16 cellular contexts compared by ENCODE assay signal in the genomic region with DNA sequence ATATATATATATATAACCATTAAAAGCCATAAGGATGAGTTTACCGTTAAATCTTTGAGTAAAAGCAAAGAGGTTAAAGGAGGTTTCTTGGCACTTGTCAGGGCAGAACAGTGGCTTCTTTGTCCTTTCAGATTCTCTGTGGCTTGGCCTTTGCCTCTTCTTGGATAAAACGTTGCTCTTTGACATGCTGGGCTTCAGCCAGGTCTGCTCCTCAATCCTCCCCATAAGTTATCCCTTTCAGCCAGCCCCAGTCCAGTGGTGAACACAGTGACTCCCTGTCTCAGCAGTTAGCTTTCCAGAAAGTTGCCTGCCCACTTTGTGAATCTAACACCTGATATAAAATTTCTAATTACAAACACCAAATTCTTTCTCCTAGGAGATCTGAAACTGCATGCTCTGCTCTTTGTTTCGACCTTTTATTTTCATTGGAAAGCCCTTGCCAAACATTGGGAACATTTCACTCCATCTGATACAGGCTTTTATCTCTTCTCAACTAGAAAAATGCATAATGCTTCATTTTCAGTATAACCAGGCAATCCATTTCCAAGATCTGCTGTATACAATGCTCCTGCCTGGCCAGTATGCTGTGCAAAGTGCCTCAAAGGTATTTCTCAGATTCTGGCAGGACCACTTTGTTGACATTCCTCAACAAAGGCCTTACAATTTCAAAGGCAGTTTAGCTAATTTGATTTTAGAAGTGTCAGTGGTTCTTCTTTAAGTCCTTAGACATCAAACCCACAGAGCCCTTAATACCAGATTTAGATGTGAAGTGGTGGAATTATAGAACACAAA. TPM values are rescaled to one million over a fixed set of nuclear protein-coding genes. Genes with fewer than 3 reads are reported as not detected.
DNase-seq lines count a peak whose midpoint lies in the region; ATAC-seq, FAIRE-seq and TF ChIP-seq lines count a peak whose summit lies in the region.
"Had no signal": no experiment of that assay in that cellular context is flagged by ENCODE, and none has a peak within 500 bp of the region (broad histone marks: within the 10 kb centered on the region; RNA-seq: fewer than 3 reads in every experiment).

No MANE protein-coding gene starts in this region.

- FAIRE-seq in urothelium cell line (lab: Jason Lieb, UNC) = no peak

- H3K4me1 Mint-ChIP-seq in osteocyte (ENCODE audit: unreplicated experiment) = peaks cover 20% of the 10 kb centered on the region
- H3K4me1 Mint-ChIP-seq in activated T-cell treated with anti-CD3 and anti-CD28 coated beads, Interleukin-2, amount 50 U/mL, for 4 hours (ENCODE audit: low read depth) = peaks cover 5% of the 10 kb centered on the region

- H3K9me2 ChIP-seq in SK-N-SH = no peaks in the 10 kb centered on the region

- H3K4me3 ChIP-seq in SK-N-SH (ENCODE audit: low read depth in 2 of 2, low read length in 1 of 2) = no peak overlapping the region
- H3K4me3 ChIP-seq: transverse colon had no signal

- peak overlapping the region; percentile 59 for H3K4me2 ChIP-seq in SK-N-SH

- H3K27me3 Mint-ChIP-seq in osteocyte (ENCODE audit: unreplicated experiment) = peaks cover 5% of the 10 kb centered on the region
- peaks cover 1% of the 10 kb centered on the region for H3K27me3 Mint-ChIP-seq in activated T-cell treated with anti-CD3 and anti-CD28 coated beads, Interleukin-2, amount 50 U/mL, for 4 hours (ENCODE audit: low read depth)

- no peak overlapping the region for H3K9ac ChIP-seq in SK-N-SH

- H3F3A ChIP-seq in SK-N-SH (replicated peaks; ENCODE audit: insufficient read depth) = peaks cover 18% of the 10 kb centered on the region

- no peaks in the 10 kb centered on the region for H3K27me3 ChIP-seq in SK-N-SH (ENCODE audit: insufficient read depth)
- H3K27me3 ChIP-seq: transverse colon had no signal

- WGBS in SK-N-SH (ENCODE audit: low lambda C conversion rate) = 34% methylated on average over 3 of the region's 3 CpGs

- no peak for TF ChIP-seq CTCF in SK-N-SH (IDR thresholded peaks at IDR 0.05)
- no peak for TF ChIP-seq CTCF in osteocyte (IDR thresholded peaks at IDR 0.05)

- peak overlapping the region in 1 of 2 experiments; percentile 86; a peak in 2 of 4 replicates for H3K27ac ChIP-seq in SK-N-SH (ENCODE audit: low read depth in 2 of 2, low read length in 1 of 2)

- peak overlapping the region; percentile 19 for H3K27ac Mint-ChIP-seq in osteocyte (ENCODE audit: unreplicated experiment)

- DNase-seq in SK-N-SH (no peak), left cardiac atrium (peak; percentile 60), osteocyte (ENCODE audit: extremely low spot score, unreplicated experiment) (no peak), urothelium cell line (ENCODE audit: low spot score) (peak; percentile 22), GDM1 (lab: John Stamatoyannopoulos, UW) (no peak)
- DNase-seq in activated T-cell treated with anti-CD3 and anti-CD28 coated beads, Interleukin-2, amount 50 U/mL, for 4 hours = no peak
- DNase-seq: 8988T; amniotic stem cell; effector CD8-positive, alpha-beta T cell; mesenchymal stem cell; NCI-H510A; retina; SHP77; transverse colon had no signal

- no peaks in the 10 kb centered on the region for H3K36me3 Mint-ChIP-seq in osteocyte (ENCODE audit: unreplicated experiment)
- no peaks in the 10 kb centered on the region for H3K36me3 Mint-ChIP-seq in activated T-cell treated with anti-CD3 and anti-CD28 coated beads, Interleukin-2, amount 50 U/mL, for 4 hours (ENCODE audit: insufficient read depth)

- ATAC-seq in SK-N-SH treated with all-trans-retinoic acid at 6 μM for 48 hours = no peak
- ATAC-seq in left cardiac atrium = peak; percentile 83 to 87
- no peak for ATAC-seq in activated T-cell treated with anti-CD3 and anti-CD28 coated beads, Interleukin-2, amount 50 U/mL, for 4 hours
- ATAC-seq in HG02840 (IDR thresholded peaks at IDR 0.05; ENCODE audit: low FRiP score, unreplicated experiment) = no peak

- H3K9me3 ChIP-seq in SK-N-SH = no peaks in the 10 kb centered on the region
- H3K9me3 ChIP-seq: transverse colon had no signal

- TF ChIP-seq RAD21 in SK-N-SH (IDR thresholded peaks at IDR 0.05; ENCODE audit: low read length) = no peak

- CTCF ChIA-PET in SK-N-SH (lab: Yijun Ruan, JAX) = interaction anchor here (1.4 kb wide), 1 partner anchor 16 kb away, joined by 3 read pairs; no protein-coding TSS in a partner anchor

- POLR2A ChIA-PET in SK-N-SH (lab: Yijun Ruan, JAX) = no interaction called here

- no peak overlapping the region for H3K4me3 Mint-ChIP-seq in osteocyte (ENCODE audit: unreplicated experiment)
- H3K4me3 Mint-ChIP-seq in activated T-cell treated with anti-CD3 and anti-CD28 coated beads, Interleukin-2, amount 50 U/mL, for 4 hours = no peak overlapping the region

- TF ChIP-seq EP300 in SK-N-SH (IDR thresholded peaks at IDR 0.05; ENCODE audit: borderline replicate concordance in 1 of 2, low read depth in 1 of 2, low read length in 1 of 2) = no peak

- H2AFZ ChIP-seq in SK-N-SH (ENCODE audit: low read depth) = no peak overlapping the region

- no peaks in the 10 kb centered on the region for H3K4me1 ChIP-seq in SK-N-SH (ENCODE audit: control insufficient read depth in 1 of 2, insufficient read depth in 2 of 2, low read depth in 1 of 2, low read length in 1 of 2)

- H4K20me1 ChIP-seq in SK-N-SH (ENCODE audit: insufficient read depth) = no peaks in the 10 kb centered on the region

- no peaks in the 10 kb centered on the region for H3K79me2 ChIP-seq in SK-N-SH (ENCODE audit: insufficient read depth)

- intact Hi-C loops in left cardiac atrium (cut with DNase I) = loop anchor here in 1 of 2 donors (5.0 kb wide), 1 partner anchor 121 kb away; the partner anchor contains the start of gene ITM2B

- H3K9me3 Mint-ChIP-seq in osteocyte (ENCODE audit: unreplicated experiment) = no peaks in the 10 kb centered on the region
- no peaks in the 10 kb centered on the region for H3K9me3 Mint-ChIP-seq in activated T-cell treated with anti-CD3 and anti-CD28 coated beads, Interleukin-2, amount 50 U/mL, for 4 hours

- H3K36me3 ChIP-seq in SK-N-SH (replicated peaks in 1 of 2; ENCODE audit: control insufficient read depth in 1 of 2, insufficient read depth in 2 of 2, low read length in 1 of 2) = no peaks in the 10 kb centered on the region
- H3K36me3 ChIP-seq: transverse colon had no signal

TF ChIP-seq in SK-N-SH, 30 proteins besides CTCF, POLR2A, EP300 and RAD21 (continues in another document):
- TF ChIP-seq TEAD4 (IDR thresholded peaks at IDR 0.05; ENCODE audit: borderline replicate concordance, insufficient read depth) (no peak), GABPA (IDR thresholded peaks at IDR 0.05; ENCODE audit: low read depth) (no peak), RCOR1 (IDR thresholded peaks at IDR 0.05; ENCODE audit: low read length) (no peak), GATA2 (CRISPR knock-in tag; IDR thresholded peaks at IDR 0.05) (no peak), JUND (IDR thresholded peaks at IDR 0.05) (no peak), POLR2AphosphoS5 (IDR thresholded peaks at IDR 0.05; ENCODE audit: low read depth, low read length) (no peak), NRF1 (IDR thresholded peaks at IDR 0.05; ENCODE audit: low read depth, low read length) (no peak), MEF2A (IDR thresholded peaks at IDR 0.05; ENCODE audit: borderline replicate concordance, low read depth) (no peak)
- TF ChIP-seq, protein P1, sequence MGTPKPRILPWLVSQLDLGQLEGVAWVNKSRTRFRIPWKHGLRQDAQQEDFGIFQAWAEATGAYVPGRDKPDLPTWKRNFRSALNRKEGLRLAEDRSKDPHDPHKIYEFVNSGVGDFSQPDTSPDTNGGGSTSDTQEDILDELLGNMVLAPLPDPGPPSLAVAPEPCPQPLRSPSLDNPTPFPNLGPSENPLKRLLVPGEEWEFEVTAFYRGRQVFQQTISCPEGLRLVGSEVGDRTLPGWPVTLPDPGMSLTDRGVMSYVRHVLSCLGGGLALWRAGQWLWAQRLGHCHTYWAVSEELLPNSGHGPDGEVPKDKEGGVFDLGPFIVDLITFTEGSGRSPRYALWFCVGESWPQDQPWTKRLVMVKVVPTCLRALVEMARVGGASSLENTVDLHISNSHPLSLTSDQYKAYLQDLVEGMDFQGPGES (IDR thresholded peaks at IDR 0.05; ENCODE audit: low read depth, low read length) = no peak

TF ChIP-seq in SK-N-SH treated with all-trans-retinoic acid at 6 μM for 48 hours, 23 proteins besides CTCF, POLR2A, EP300 and RAD21:
- TF ChIP-seq, protein P2, sequence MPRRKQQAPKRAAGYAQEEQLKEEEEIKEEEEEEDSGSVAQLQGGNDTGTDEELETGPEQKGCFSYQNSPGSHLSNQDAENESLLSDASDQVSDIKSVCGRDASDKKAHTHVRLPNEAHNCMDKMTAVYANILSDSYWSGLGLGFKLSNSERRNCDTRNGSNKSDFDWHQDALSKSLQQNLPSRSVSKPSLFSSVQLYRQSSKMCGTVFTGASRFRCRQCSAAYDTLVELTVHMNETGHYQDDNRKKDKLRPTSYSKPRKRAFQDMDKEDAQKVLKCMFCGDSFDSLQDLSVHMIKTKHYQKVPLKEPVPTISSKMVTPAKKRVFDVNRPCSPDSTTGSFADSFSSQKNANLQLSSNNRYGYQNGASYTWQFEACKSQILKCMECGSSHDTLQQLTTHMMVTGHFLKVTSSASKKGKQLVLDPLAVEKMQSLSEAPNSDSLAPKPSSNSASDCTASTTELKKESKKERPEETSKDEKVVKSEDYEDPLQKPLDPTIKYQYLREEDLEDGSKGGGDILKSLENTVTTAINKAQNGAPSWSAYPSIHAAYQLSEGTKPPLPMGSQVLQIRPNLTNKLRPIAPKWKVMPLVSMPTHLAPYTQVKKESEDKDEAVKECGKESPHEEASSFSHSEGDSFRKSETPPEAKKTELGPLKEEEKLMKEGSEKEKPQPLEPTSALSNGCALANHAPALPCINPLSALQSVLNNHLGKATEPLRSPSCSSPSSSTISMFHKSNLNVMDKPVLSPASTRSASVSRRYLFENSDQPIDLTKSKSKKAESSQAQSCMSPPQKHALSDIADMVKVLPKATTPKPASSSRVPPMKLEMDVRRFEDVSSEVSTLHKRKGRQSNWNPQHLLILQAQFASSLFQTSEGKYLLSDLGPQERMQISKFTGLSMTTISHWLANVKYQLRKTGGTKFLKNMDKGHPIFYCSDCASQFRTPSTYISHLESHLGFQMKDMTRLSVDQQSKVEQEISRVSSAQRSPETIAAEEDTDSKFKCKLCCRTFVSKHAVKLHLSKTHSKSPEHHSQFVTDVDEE (CRISPR knock-in tag; IDR thresholded peaks at IDR 0.05) = no peak
- TF ChIP-seq ISL1 (CRISPR knock-in tag; IDR thresholded peaks at IDR 0.05) = no peak
- TF ChIP-seq ESRRG (CRISPR knock-in tag; IDR thresholded peaks at IDR 0.05) = no peak
- no peak for TF ChIP-seq ZNF70 (CRISPR knock-in tag; IDR thresholded peaks at IDR 0.05)
- TF ChIP-seq GLIS3 (CRISPR knock-in tag; IDR thresholded peaks at IDR 0.05) = no peak
- TF ChIP-seq TCF4 (CRISPR knock-in tag; IDR thresholded peaks at IDR 0.05; ENCODE audit: borderline replicate concordance) = no peak

RNA-seq across cellular contexts. Expression of gene MED4, which starts 16.2 kb away (rescaled TPM):
- polyA plus RNA-seq in SK-N-SH (2012; rRNA removed) = 42.2 and 56.9 TPM in 2 replicates
- polyA plus RNA-seq in SK-N-SH (2012; cell fraction: cytosol; rRNA removed) = 68.2 and 82.9 TPM in 2 replicates
- polyA plus RNA-seq in SK-N-SH (2012; cell fraction: nucleus; rRNA removed) = 17.8 and 23.5 TPM in 2 replicates
- total RNA-seq in left cardiac atrium = 10 to 100 TPM; 41.3 to 47.4 TPM
- 38.6 and 44.2 TPM in 2 replicates for total RNA-seq in osteocyte
- total RNA-seq in activated T-cell treated with anti-CD3 and anti-CD28 coated beads, Interleukin-2, amount 50 U/mL, for 4 hours = 10 to 100 TPM; 47.6 to 50.5 (median 47.7) TPM

Comparison
In these comparisons a context has a peak if more than half of its experiments do, and no peak if none do; other contexts are left out.
1. DNase-seq: peak in left cardiac atrium (single experiment) and urothelium cell line (single experiment); none in SK-N-SH (single experiment), osteocyte (single experiment), activated T-cell treated with anti-CD3 and anti-CD28 coated beads, Interleukin-2, amount 50 U/mL, for 4 hours (single experiment) and GDM1 (single experiment).
2. ATAC-seq: peak in left cardiac atrium (2 of 2); none in SK-N-SH treated with all-trans-retinoic acid at 6 μM for 48 hours (single experiment), activated T-cell treated with anti-CD3 and anti-CD28 coated beads, Interleukin-2, amount 50 U/mL, for 4 hours (0 of 2) and HG02840 (single experiment).